31 cellular contexts compared by ENCODE assay signal in genomic region chrX:72715546-72715945, GRCh38. TPM values are rescaled to one million over a fixed set of nuclear protein-coding genes. Genes with fewer than 3 reads are reported as not detected.
DNase-seq lines count a peak whose midpoint lies in the region; ATAC-seq, FAIRE-seq and TF ChIP-seq lines count a peak whose summit lies in the region.
"Had no signal": no experiment of that assay in that cellular context is flagged by ENCODE, and none has a peak within 500 bp of the region (broad histone marks: within the 10 kb centered on the region; RNA-seq: fewer than 3 reads in every experiment).

No MANE protein-coding gene starts in this region.

- no peaks in the 10 kb centered on the region for H3K9me3 ChIP-seq in NT2/D1 (ENCODE audit: insufficient read depth, low read length)
- no peaks in the 10 kb centered on the region for H3K9me3 ChIP-seq in K562 (replicated peaks; ENCODE audit: control insufficient read depth, insufficient read depth, low read depth, low read length)
- no peaks in the 10 kb centered on the region for H3K9me3 ChIP-seq in neural progenitor cell (ENCODE audit: low read depth)
- no peaks in the 10 kb centered on the region for H3K9me3 ChIP-seq in Karpas-422 (ENCODE audit: low read length)
- H3K9me3 ChIP-seq: left ventricle myocardium inferior, ovary, Peyer's patch, SJCRH30, transverse colon had no signal

- TF ChIP-seq POLR2A in K562 (conservative IDR thresholded peaks at IDR 0.05) = no peak

- H3K4me3 ChIP-seq in NT2/D1 (ENCODE audit: insufficient read length, low read depth) (peak overlapping the region; percentile 21), K562 (no peak overlapping the region), neural progenitor cell (no peak overlapping the region), Karpas-422 (ENCODE audit: low read length) (no peak overlapping the region)
- H3K4me3 ChIP-seq: SJCRH30 had no signal

- no peaks in the 10 kb centered on the region for H3K36me3 Mint-ChIP-seq in activated CD4-positive, alpha-beta T cell treated with anti-CD3 and anti-CD28 coated beads, Interleukin-2, amount 10 ng/mL, durations not matched to agents 7 days and 5 days (ENCODE audit: low read depth)
- H3K36me3 Mint-ChIP-seq in neural progenitor cell = no peaks in the 10 kb centered on the region
- H3K36me3 Mint-ChIP-seq: IgD-negative memory B cell; naive thymus-derived CD8-positive, alpha-beta T cell had no signal

- H3K27ac ChIP-seq in K562 (ENCODE audit: extremely low read depth, low read depth, low read length) (no peak overlapping the region; the same call in 2 of the 3 replicates), neural progenitor cell (no peak overlapping the region), Karpas-422 (ENCODE audit: low read length) (no peak overlapping the region)
- H3K27ac ChIP-seq: SJCRH30 had no signal

- peaks cover 17% of the 10 kb centered on the region for H3K4me1 Mint-ChIP-seq in activated CD4-positive, alpha-beta T cell treated with anti-CD3 and anti-CD28 coated beads, Interleukin-2, amount 10 ng/mL, durations not matched to agents 7 days and 5 days
- H3K4me1 Mint-ChIP-seq in neural progenitor cell = no peaks in the 10 kb centered on the region
- H3K4me1 Mint-ChIP-seq: central memory CD8-positive, alpha-beta T cell had no signal

- TF ChIP-seq CTCF in K562 (IDR thresholded peaks at IDR 0.05 in 2 of 3, conservative IDR thresholded peaks at IDR 0.05 in 1 of 3; ENCODE audit: insufficient read depth in 2 of 3, low read depth in 1 of 3, low read length in 3 of 3) (no peak), neural progenitor cell (IDR thresholded peaks at IDR 0.05) (no peak)

- ATAC-seq in K562 (no peak), HG03520 (IDR thresholded peaks at IDR 0.05; ENCODE audit: unreplicated experiment) (no peak)
- ATAC-seq: activated CD8-positive, alpha-beta memory T cell treated with anti-CD3 and anti-CD28 coated beads, Interleukin-2, amount 10 ng/mL, durations not matched to agents 7 days and 5 days; naive thymus-derived CD8-positive, alpha-beta T cell had no signal

- no peak for DNase-seq in activated CD4-positive, alpha-beta T cell treated with anti-CD3 and anti-CD28 coated beads, Interleukin-2, amount 10 ng/mL, durations not matched to agents 7 days and 5 days
- DNase-seq in activated CD4-positive, alpha-beta T cell treated with anti-CD3 and anti-CD28 coated beads, Interleukin-2, amount 50 U/mL, for 4 hours = no peak
- DNase-seq in NT2/D1 (ENCODE audit: low read depth, low spot score) (no peak), K562 (ENCODE audit: extremely low read depth in 1 of 4, low spot score in 3 of 4) (peak in 1 of 4 experiments; percentile 15), neural progenitor cell (ENCODE audit: low spot score) (no peak), SHP77 (lab: John Stamatoyannopoulos, UW) (no peak), Karpas-422 (no peak)
- DNase-seq: activated CD4-positive, alpha-beta T cell treated with anti-CD3 and anti-CD28 coated beads for 1 hour; activated CD8-positive, alpha-beta memory T cell treated with anti-CD3 and anti-CD28 coated beads, Interleukin-2, amount 10 ng/mL, durations not matched to agents 7 days and 5 days; AML-193; dermis blood vessel endothelial cell; DMS79 treated with DMSO at 0.1 percent for 48 hours; GF-D8; H7; left ventricle myocardium inferior; naive thymus-derived CD8-positive, alpha-beta T cell; NCI-H1092; NCI-H1694 treated with DMSO at 0.1 percent for 48 hours; NCI-H2171; NCI-H524; Peyer's patch; SJCRH30; stimulated activated CD4-positive, alpha-beta T cell treated with anti-CD3 and anti-CD28 coated beads, Interleukin-2, amount 100 ng/mL, for 24 hours; transverse colon had no signal

- H3K4me1 ChIP-seq in NT2/D1 (ENCODE audit: insufficient read depth, insufficient read length) (no peaks in the 10 kb centered on the region), K562 (replicated peaks in 1 of 2; ENCODE audit: control insufficient read depth in 2 of 2, insufficient read depth in 2 of 2, low read length in 2 of 2) (peaks cover 0 to 6% of the 10 kb centered on the region in 2 experiments; a peak in 4 of 5 replicates), neural progenitor cell (no peaks in the 10 kb centered on the region), Karpas-422 (ENCODE audit: low read length) (no peaks in the 10 kb centered on the region)
- H3K4me1 ChIP-seq: Peyer's patch, SJCRH30, transverse colon had no signal

- H3F3A ChIP-seq in neural progenitor cell (ENCODE audit: low read depth) = peaks cover 5% of the 10 kb centered on the region

- H2AFZ ChIP-seq in K562 (ENCODE audit: low read depth, low read length) = peak overlapping the region; percentile 62
- H2AFZ ChIP-seq in neural progenitor cell (replicated peaks) = no peak overlapping the region
- H2AFZ ChIP-seq in Karpas-422 (ENCODE audit: low read length) = no peak overlapping the region

- no peaks in the 10 kb centered on the region for H3K9me1 ChIP-seq in K562 (ENCODE audit: control insufficient read depth, insufficient read depth, low read length)

- no peaks in the 10 kb centered on the region for H4K20me1 ChIP-seq in K562 (replicated peaks; ENCODE audit: control insufficient read depth, insufficient read depth, low read length)
- no peaks in the 10 kb centered on the region for H4K20me1 ChIP-seq in neural progenitor cell (ENCODE audit: low read depth)
- H4K20me1 ChIP-seq in Karpas-422 (ENCODE audit: insufficient read depth, low read depth, low read length) = no peaks in the 10 kb centered on the region

- H3K4me2 ChIP-seq in K562 (ENCODE audit: insufficient read depth, low read length) = peak overlapping the region; percentile 60
- H3K4me2 ChIP-seq in neural progenitor cell = no peak overlapping the region
- H3K4me2 ChIP-seq in Karpas-422 (ENCODE audit: low read depth, low read length, poor library complexity, severe bottlenecking) = no peak overlapping the region

- no TSS peak for BruUV-seq in K562 (replicated peaks; lab: Mats Ljungman, UMichigan)

- H3K27ac Mint-ChIP-seq in activated CD4-positive, alpha-beta T cell treated with anti-CD3 and anti-CD28 coated beads, Interleukin-2, amount 10 ng/mL, durations not matched to agents 7 days and 5 days = no peak overlapping the region
- H3K27ac Mint-ChIP-seq in neural progenitor cell = no peak overlapping the region
- H3K27ac Mint-ChIP-seq: activated CD8-positive, alpha-beta memory T cell treated with anti-CD3 and anti-CD28 coated beads, Interleukin-2, amount 10 ng/mL, durations not matched to agents 7 days and 5 days; IgD-negative memory B cell; naive thymus-derived CD8-positive, alpha-beta T cell had no signal

- WGBS in K562 (ENCODE audit: insufficient coverage, low coverage, missing lambda C conversion rate) = 4% methylated on average over 11 of the region's 12 CpGs

- no peaks in the 10 kb centered on the region for H3K27me3 Mint-ChIP-seq in activated CD4-positive, alpha-beta T cell treated with anti-CD3 and anti-CD28 coated beads, Interleukin-2, amount 10 ng/mL, durations not matched to agents 7 days and 5 days
- H3K27me3 Mint-ChIP-seq in neural progenitor cell (ENCODE audit: insufficient read depth, low read depth) = peaks cover 4% of the 10 kb centered on the region

- peak overlapping the region; percentile 18 for H3K4me3 Mint-ChIP-seq in activated CD4-positive, alpha-beta T cell treated with anti-CD3 and anti-CD28 coated beads, Interleukin-2, amount 10 ng/mL, durations not matched to agents 7 days and 5 days
- peak overlapping the region; percentile 50 for H3K4me3 Mint-ChIP-seq in neural progenitor cell
- H3K4me3 Mint-ChIP-seq: activated CD8-positive, alpha-beta memory T cell treated with anti-CD3 and anti-CD28 coated beads, Interleukin-2, amount 10 ng/mL, durations not matched to agents 7 days and 5 days; central memory CD8-positive, alpha-beta T cell had no signal

- POLR2A ChIA-PET in activated CD4-positive, alpha-beta T cell treated with anti-CD3 and anti-CD28 coated beads, Interleukin-2, amount 10 ng/mL, durations not matched to agents 7 days and 5 days (lab: Charles Lee) = no interaction called here
- POLR2A ChIA-PET in K562 (lab: Yijun Ruan, JAX) = interaction anchor here (0.8 kb wide), 1 partner anchor 509 kb away, joined by 4 read pairs; no protein-coding TSS in a partner anchor

- H3K27me3 ChIP-seq in NT2/D1 (ENCODE audit: insufficient read depth, insufficient read length) = no peaks in the 10 kb centered on the region
- no peaks in the 10 kb centered on the region for H3K27me3 ChIP-seq in K562 (ENCODE audit: control insufficient read depth in 2 of 2, insufficient read depth in 2 of 2, low read length in 2 of 2)
- peaks cover 6% of the 10 kb centered on the region for H3K27me3 ChIP-seq in neural progenitor cell
- no peaks in the 10 kb centered on the region for H3K27me3 ChIP-seq in Karpas-422 (ENCODE audit: low read length)
- H3K27me3 ChIP-seq: ovary, Peyer's patch, SJCRH30, transverse colon had no signal

- H3K9me3 Mint-ChIP-seq in activated CD4-positive, alpha-beta T cell treated with anti-CD3 and anti-CD28 coated beads, Interleukin-2, amount 10 ng/mL, durations not matched to agents 7 days and 5 days = no peaks in the 10 kb centered on the region
- peaks cover 12% of the 10 kb centered on the region for H3K9me3 Mint-ChIP-seq in neural progenitor cell
- H3K9me3 Mint-ChIP-seq: central memory CD8-positive, alpha-beta T cell; IgD-negative memory B cell; naive thymus-derived CD8-positive, alpha-beta T cell had no signal

- no peaks in the 10 kb centered on the region for H3K9me2 ChIP-seq in Karpas-422 (replicated peaks; ENCODE audit: insufficient read depth, low read length)

- no peaks in the 10 kb centered on the region for H3K36me3 ChIP-seq in NT2/D1 (ENCODE audit: insufficient read depth, insufficient read length, low read length)
- no peaks in the 10 kb centered on the region for H3K36me3 ChIP-seq in K562 (ENCODE audit: control insufficient read depth, insufficient read depth, low read length)
- H3K36me3 ChIP-seq in neural progenitor cell = no peaks in the 10 kb centered on the region
- no peaks in the 10 kb centered on the region for H3K36me3 ChIP-seq in Karpas-422 (ENCODE audit: insufficient read depth, low read length)
- H3K36me3 ChIP-seq: left ventricle myocardium inferior, ovary, Peyer's patch, SJCRH30, transverse colon had no signal

- CTCF ChIA-PET in activated CD4-positive, alpha-beta T cell treated with anti-CD3 and anti-CD28 coated beads, Interleukin-2, amount 10 ng/mL, durations not matched to agents 7 days and 5 days (lab: Charles Lee) = no interaction called here
- CTCF ChIA-PET in K562 (lab: Yijun Ruan, JAX; ENCODE audit: low intra/inter-chr PET ratio) = no interaction called here

- H3K9ac ChIP-seq in NT2/D1 (ENCODE audit: insufficient read length, low read depth) (peak overlapping the region; percentile 57), K562 (ENCODE audit: insufficient read depth in 1 of 2, low read depth in 2 of 2, low read length in 2 of 2) (no peak overlapping the region), neural progenitor cell (no peak overlapping the region), Karpas-422 (ENCODE audit: low read length) (no peak overlapping the region)

- peak; percentile 15 for FAIRE-seq in K562 (lab: Jason Lieb, UNC)
- FAIRE-seq: A204.1, islet of Langerhans, TTC549 had no signal

- H3K79me2 ChIP-seq in K562 (ENCODE audit: control insufficient read depth, insufficient read depth, low read length) (peaks cover 5% of the 10 kb centered on the region; the same call in 2 of the 3 replicates), neural progenitor cell (ENCODE audit: low read depth) (no peaks in the 10 kb centered on the region), Karpas-422 (ENCODE audit: low read length) (no peaks in the 10 kb centered on the region)

- in situ Hi-C loops in K562 (cut with MboI) = no loop called here

- no peak for TF ChIP-seq RAD21 in K562 (CRISPR knock-in tag; conservative IDR thresholded peaks at IDR 0.05 in 1 of 2, IDR thresholded peaks at IDR 0.05 in 1 of 2)

- no peak for TF ChIP-seq EP300 in K562 (IDR thresholded peaks at IDR 0.05; ENCODE audit: low read length)

- intact Hi-C loops in K562 (cut with micrococcal nuclease) = no loop called here

RNA-seq across cellular contexts. Expression of gene PHKA1, which starts 1.4 kb away (rescaled TPM):
- total RNA-seq in activated CD4-positive, alpha-beta T cell treated with anti-CD3 and anti-CD28 coated beads, Interleukin-2, amount 10 ng/mL, durations not matched to agents 7 days and 5 days = under 1 TPM; 0.60 to 0.87 TPM
- 7.5 and 13.4 TPM in 2 replicates for total RNA-seq in K562 (2011; cell fraction: chromatin; rRNA removed; ENCODE audit: low replicate concordance)
- 4.5 and 5.4 TPM in 2 replicates for total RNA-seq in K562 (2011; cell fraction: nucleolus; rRNA removed)
- 6.8 and 7.2 TPM in 2 replicates for total RNA-seq in K562 (2011; cell fraction: nucleoplasm; rRNA removed)
- total RNA-seq in K562 (2014; rRNA removed) = 5.8 and 6.2 TPM in 2 replicates
- 6.8 and 7.3 TPM in 2 replicates for total RNA-seq in K562 (2014; rRNA removed; fragmentation: Illumina TruSeq; extraction: Trizol)
- 5.6 TPM in 2 replicates for total RNA-seq in K562 (2015; rRNA removed; fragmentation: Illumina TruSeq; extraction: Trizol)
- 7.4 and 8.0 TPM in 2 replicates for total RNA-seq in K562 (2021)
- polyA plus RNA-seq in K562 (2011; rRNA removed) = 6.8 and 9.6 TPM in 2 replicates
- polyA plus RNA-seq in K562 (2011; cell fraction: cytosol; rRNA removed) = 4.5 and 6.1 TPM in 2 replicates
- 15.7 and 16.1 TPM in 2 replicates for polyA plus RNA-seq in K562 (2011; cell fraction: nucleus; rRNA removed)
- polyA plus RNA-seq in K562 (2012) = 5.1 and 5.7 TPM in 2 replicates
- polyA plus RNA-seq in K562 (2014; fragmentation: Illumina TruSeq; extraction: Trizol) = 7.0 and 8.1 TPM in 2 replicates
- 1 to 10 TPM; 2.4 to 2.6 TPM for polyA plus RNA-seq in K562 (2014; fragmentation: Nextera tagmentation; extraction: Ambion mirVana)
- 5.1 and 5.8 TPM in 2 replicates for polyA plus RNA-seq in K562 (2014; rRNA removed)
- 12.8 and 16.6 TPM in 2 replicates for polyA minus RNA-seq in K562 (2011; rRNA and poly(A)+ RNA removed)
- polyA minus RNA-seq in K562 (2011; cell fraction: cytosol; rRNA and poly(A)+ RNA removed) = 4.7 and 4.9 TPM in 2 replicates
- 6.3 and 9.1 TPM in 2 replicates for polyA minus RNA-seq in K562 (2011; cell fraction: nucleus; rRNA and poly(A)+ RNA removed)
- total RNA-seq in neural progenitor cell (ENCODE audit: low replicate concordance) = 5.1 and 5.2 TPM in 2 replicates
- not detected in 2 replicates for total RNA-seq in Karpas-422 (2014; rRNA removed; shearing (Covaris generic); ENCODE audit: low replicate concordance)
- total RNA-seq: SJCRH30 had no signal
- polyA plus RNA-seq: IgD-negative memory B cell had no signal
